ENCODE assay signal across 16 cellular contexts in the genomic region with DNA sequence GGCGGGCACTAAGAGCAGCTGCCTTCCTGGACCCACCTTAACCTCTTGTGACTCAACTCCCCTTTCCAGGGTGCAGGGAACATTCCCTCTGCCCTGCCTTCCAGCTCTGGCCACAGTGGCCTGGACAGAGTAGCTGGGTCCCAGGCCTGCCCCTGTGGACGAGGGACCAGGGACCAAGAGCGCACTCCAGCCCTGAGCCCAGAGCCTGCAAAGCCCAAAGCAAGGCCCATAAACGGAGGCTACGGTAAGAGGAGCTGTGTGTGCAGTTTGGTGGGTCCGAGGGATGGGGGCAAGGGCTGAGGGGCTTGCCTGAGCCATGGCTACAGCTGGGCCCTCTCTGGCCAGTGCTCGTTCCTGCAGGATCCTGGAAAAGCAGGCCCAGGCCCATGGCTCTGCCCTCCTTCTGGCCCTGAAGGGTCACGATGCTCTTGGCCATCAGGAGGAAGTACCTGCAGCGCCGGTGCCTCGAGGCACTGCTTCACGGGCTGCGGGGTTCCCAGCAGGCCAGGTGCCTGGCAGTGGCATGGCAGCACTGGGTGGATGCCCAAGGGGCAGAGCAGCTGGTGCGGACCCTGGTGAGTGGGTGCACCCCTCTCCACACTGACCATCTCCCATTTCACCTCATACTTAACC. TPM values are rescaled to one million over a fixed set of nuclear protein-coding genes. Genes with fewer than 3 reads are reported as not detected.
DNase-seq lines count a peak whose midpoint lies in the region; ATAC-seq, FAIRE-seq and TF ChIP-seq lines count a peak whose summit lies in the region.
"Had no signal": no experiment of that assay in that cellular context is flagged by ENCODE, and none has a peak within 500 bp of the region (broad histone marks: within the 10 kb centered on the region; RNA-seq: fewer than 3 reads in every experiment).

No MANE protein-coding gene starts in this region.

- FAIRE-seq in GM19239 (lab: Jason Lieb, UNC), result no peak

- H3K9me3 ChIP-seq in gastroesophageal sphincter, result no peaks in the 10 kb centered on the region
- H3K9me3 ChIP-seq in osteoblast (ENCODE audit: low read depth, low read length), result no peaks in the 10 kb centered on the region
- no peaks in the 10 kb centered on the region for H3K9me3 ChIP-seq in tibial nerve

- H3K27ac ChIP-seq in gastroesophageal sphincter (peak overlapping the region; percentile 19 to 95 (median 90)), osteoblast (ENCODE audit: low read depth, low read length) (no peak overlapping the region), tibial nerve (peak overlapping the region; percentile 91 to 98 (median 94))
- H3K27ac ChIP-seq: SJSA1 had no signal

- H2AFZ ChIP-seq in osteoblast (ENCODE audit: low read length), result peak overlapping the region; percentile 81

- H3K9me3 Mint-ChIP-seq in WTC11, result no peaks in the 10 kb centered on the region
- H3K9me3 Mint-ChIP-seq: activated CD4-positive, alpha-beta T cell treated with anti-CD3 and anti-CD28 coated beads, Interleukin-2, amount 10 ng/mL, durations not matched to agents 24 days and 14 days; activated naive CD4-positive, alpha-beta T cell treated with anti-CD3 and anti-CD28 coated beads for 36 hours; naive thymus-derived CD4-positive, alpha-beta T cell had no signal

- H3K4me3 ChIP-seq in gastroesophageal sphincter (no peak overlapping the region), osteoblast (ENCODE audit: insufficient read depth, low read length) (no peak overlapping the region), tibial nerve (no peak overlapping the region)
- H3K4me3 ChIP-seq: SJSA1 had no signal

- H3K27ac Mint-ChIP-seq in WTC11, result peak overlapping the region; percentile 70; the same call in 1 of the 2 replicates
- H3K27ac Mint-ChIP-seq: activated CD4-positive, alpha-beta T cell treated with anti-CD3 and anti-CD28 coated beads, Interleukin-2, amount 10 ng/mL, durations not matched to agents 24 days and 14 days; activated naive CD4-positive, alpha-beta T cell treated with anti-CD3 and anti-CD28 coated beads for 36 hours had no signal

- no peak for DNase-seq in WTC11 (ENCODE audit: low spot score)
- peak; percentile 55 for DNase-seq in osteoblast (ENCODE audit: insufficient read length, low spot score, missing footprints)
- no peak for DNase-seq in tibial nerve (ENCODE audit: low spot score in 2 of 2)
- no peak for DNase-seq in omental fat pad (ENCODE audit: low spot score)
- DNase-seq in GM19239 (ENCODE audit: insufficient read length, low spot score), result no peak
- DNase-seq: activated CD4-positive, alpha-beta T cell treated with anti-CD3 and anti-CD28 coated beads, Interleukin-2, amount 10 ng/mL, durations not matched to agents 24 days and 14 days; activated naive CD4-positive, alpha-beta T cell treated with anti-CD3 and anti-CD28 coated beads for 36 hours; effector CD8-positive, alpha-beta T cell; naive thymus-derived CD4-positive, alpha-beta T cell; NCI-H524; stimulated activated CD4-positive, alpha-beta T cell treated with anti-CD3 and anti-CD28 coated beads, Interleukin-4, amount 100 ng/mL, for 1 hour had no signal

- ATAC-seq in WTC11 (peak; percentile 6), gastroesophageal sphincter (no peak), HG03175 (IDR thresholded peaks at IDR 0.05; ENCODE audit: unreplicated experiment) (no peak), omental fat pad (ENCODE audit: low FRiP score) (no peak), HG03457 (IDR thresholded peaks at IDR 0.05; ENCODE audit: unreplicated experiment) (no peak)
- ATAC-seq: naive thymus-derived CD4-positive, alpha-beta T cell had no signal

- 63% methylated on average over 3 of the region's 14 CpGs; no CpG with 5 or more reads in 1 of the 2 donors for WGBS in gastroesophageal sphincter (ENCODE audit: low coverage in 1 of 2), 2 donors
- 61 to 66% methylated on average over 9 to 14 of the region's 14 CpGs for WGBS in tibial nerve, 2 donors

- TF ChIP-seq POLR2A in gastroesophageal sphincter (IDR thresholded peaks at IDR 0.05) (no peak), tibial nerve (IDR thresholded peaks at IDR 0.05) (peak in 1 of 2 donors; percentile 23)

- H3K27me3 Mint-ChIP-seq in WTC11 (ENCODE audit: low read depth), result no peaks in the 10 kb centered on the region
- H3K27me3 Mint-ChIP-seq: activated CD4-positive, alpha-beta T cell treated with anti-CD3 and anti-CD28 coated beads, Interleukin-2, amount 10 ng/mL, durations not matched to agents 24 days and 14 days; naive thymus-derived CD4-positive, alpha-beta T cell had no signal

- H3K36me3 ChIP-seq in gastroesophageal sphincter, result peaks cover 0 to 28% of the 10 kb centered on the region in 2 donors
- H3K36me3 ChIP-seq in osteoblast (ENCODE audit: insufficient read depth, low read length), result peaks cover 13% of the 10 kb centered on the region
- H3K36me3 ChIP-seq in tibial nerve, result peaks cover 0 to 27% (median 0%) of the 10 kb centered on the region in 3 donors
- H3K36me3 ChIP-seq: SJSA1 had no signal

- CTCF ChIA-PET in WTC11 (lab: Charles Lee), result interaction anchor here (0.9 to 4.5 kb wide), 14 partner anchors 10 to 215 kb away, joined by 3 to 98 read pairs (median 4); a partner anchor contains a TSS

- H3K4me2 ChIP-seq in osteoblast (ENCODE audit: insufficient read depth, low read length), result peak overlapping the region; percentile 76

- TF ChIP-seq EP300 in gastroesophageal sphincter (IDR thresholded peaks at IDR 0.05), result no peak
- no peak for TF ChIP-seq EP300 in tibial nerve (IDR thresholded peaks at IDR 0.05)

- H3K4me1 ChIP-seq in gastroesophageal sphincter (peaks cover 0 to 85% (median 66%) of the 10 kb centered on the region in 3 donors), osteoblast (ENCODE audit: insufficient read depth, low read length) (peaks cover 23% of the 10 kb centered on the region), tibial nerve (peaks cover 0 to 86% (median 68%) of the 10 kb centered on the region in 4 donors)

- H3K79me2 ChIP-seq in osteoblast (ENCODE audit: insufficient read depth, low read length), result no peaks in the 10 kb centered on the region

- peaks cover 32% of the 10 kb centered on the region for H3K4me1 Mint-ChIP-seq in WTC11

- POLR2A ChIA-PET in WTC11 (lab: Charles Lee), result interaction anchor here (0.7 to 1.8 kb wide), 6 partner anchors 10 to 122 kb away, joined by 3 to 11 read pairs (median 4); a partner anchor contains a TSS

- peaks cover 20% of the 10 kb centered on the region; the same call in 1 of the 2 replicates for H3K36me3 Mint-ChIP-seq in WTC11

- no peaks in the 10 kb centered on the region for H3K27me3 ChIP-seq in gastroesophageal sphincter
- H3K27me3 ChIP-seq in osteoblast (ENCODE audit: insufficient read depth, low read length), result no peaks in the 10 kb centered on the region
- no peaks in the 10 kb centered on the region for H3K27me3 ChIP-seq in tibial nerve
- H3K27me3 ChIP-seq: SJSA1 had no signal

- no peak for TF ChIP-seq CTCF in WTC11 (IDR thresholded peaks at IDR 0.05)
- TF ChIP-seq CTCF in gastroesophageal sphincter (IDR thresholded peaks at IDR 0.05), result no peak
- no peak for TF ChIP-seq CTCF in osteoblast (IDR thresholded peaks at IDR 0.05; ENCODE audit: extremely low read depth, low read depth, low read length)
- TF ChIP-seq CTCF in tibial nerve (IDR thresholded peaks at IDR 0.05), result no peak
- no peak for TF ChIP-seq CTCF in omental fat pad (IDR thresholded peaks at IDR 0.05)

- H3K4me3 Mint-ChIP-seq in WTC11, result no peak overlapping the region
- H3K4me3 Mint-ChIP-seq: activated CD4-positive, alpha-beta T cell treated with anti-CD3 and anti-CD28 coated beads, Interleukin-2, amount 10 ng/mL, durations not matched to agents 24 days and 14 days; activated naive CD4-positive, alpha-beta T cell treated with anti-CD3 and anti-CD28 coated beads for 36 hours; naive thymus-derived CD4-positive, alpha-beta T cell had no signal

- no peaks in the 10 kb centered on the region for H4K20me1 ChIP-seq in osteoblast (ENCODE audit: insufficient read depth, low read length)

TF ChIP-seq in WTC11, 78 proteins besides CTCF, POLR2A, EP300 and RAD21:
- peak; percentile 99 for TF ChIP-seq ZNF121 (CRISPR knock-in tag; IDR thresholded peaks at IDR 0.05)
- no peak for TF ChIP-seq TCF7 (CRISPR knock-in tag; IDR thresholded peaks at IDR 0.05; ENCODE audit: low read depth)

RNA-seq across cellular contexts. Expression of a gene that starts 17.8 kb away (rescaled TPM):
- 19.4 to 23.4 TPM (median 22.6 TPM) in 3 replicates for total RNA-seq in WTC11 (2021)
- total RNA-seq in gastroesophageal sphincter, result 10 to 100 TPM; 18.6 to 46.7 (median 27.9) TPM
- 32.6 and 34.5 TPM in 2 replicates for total RNA-seq in osteoblast
- 10 to 100 TPM; 61.2 to 93.9 (median 69.9) TPM for total RNA-seq in tibial nerve
- 10 to 100 TPM; 28.9 to 44.8 (median 36.0) TPM for total RNA-seq in omental fat pad

RNA-seq across cellular contexts. Expression of a gene that starts 18.1 kb away (rescaled TPM):
- total RNA-seq in WTC11 (2021), result 20.0 to 22.3 TPM (median 20.8 TPM) in 3 replicates
- 10 to 100 TPM; 12.8 to 23.8 (median 18.3) TPM for total RNA-seq in gastroesophageal sphincter
- 21.0 and 22.4 TPM in 2 replicates for total RNA-seq in osteoblast
- 10 to 100 TPM; 24.3 to 30.3 (median 25.6) TPM for total RNA-seq in tibial nerve
- 10 to 100 TPM; 14.4 to 20.4 (median 18.0) TPM for total RNA-seq in omental fat pad

RNA-seq across cellular contexts. Expression of a gene that starts 25.9 kb away (rescaled TPM):
- 1.2 to 3.1 TPM (median 2.8 TPM) in 3 replicates for total RNA-seq in WTC11 (2021)
- 1 to 10 TPM in 2 of 4 donors, under 1 TPM in 2; 0.35 to 1.4 (median 0.75) TPM for total RNA-seq in gastroesophageal sphincter
- total RNA-seq in osteoblast, result under 0.01 TPM in 1 of 2 replicates, not detected in the other
- 10 to 100 TPM in 1 of 4 donors, 1 to 10 TPM in 2, not detected in 1; 4.4 to 13.8 (median 5.1) TPM for total RNA-seq in tibial nerve
- 1 to 10 TPM in 1 of 4 donors, under 1 TPM in 1, not detected in 2; 0.72 to 2.0 TPM for total RNA-seq in omental fat pad
- total RNA-seq: activated CD4-positive, alpha-beta T cell treated with anti-CD3 and anti-CD28 coated beads, Interleukin-2, amount 10 ng/mL, durations not matched to agents 24 days and 14 days; activated naive CD4-positive, alpha-beta T cell treated with anti-CD3 and anti-CD28 coated beads for 36 hours; SJSA1 had no signal

RNA-seq across cellular contexts. Expression of a gene that starts 52.0 kb away (rescaled TPM):
- total RNA-seq in WTC11 (2021) (81.6 to 102 TPM (median 101 TPM) in 3 replicates), gastroesophageal sphincter (10 to 100 TPM; 32.2 to 56.4 (median 40.5) TPM), osteoblast (47.7 and 56.5 TPM in 2 replicates), tibial nerve (100 to 1,000 TPM in 1 of 4 donors, 10 to 100 TPM in 3; 35.6 to 118 (median 76.0) TPM), omental fat pad (10 to 100 TPM; 35.1 to 93.1 (median 64.2) TPM)

RNA-seq across cellular contexts. Expression of a gene that starts 59.7 kb away (rescaled TPM):
- total RNA-seq in WTC11 (2021) (not detected in 3 replicates), gastroesophageal sphincter (under 1 TPM in 1 of 4 donors, not detected in 3; 0.93 TPM), osteoblast (not detected in 2 replicates), tibial nerve (1 to 10 TPM in 1 of 4 donors, not detected in 3; 3.0 TPM), omental fat pad (not detected)
- total RNA-seq: activated CD4-positive, alpha-beta T cell treated with anti-CD3 and anti-CD28 coated beads, Interleukin-2, amount 10 ng/mL, durations not matched to agents 24 days and 14 days; activated naive CD4-positive, alpha-beta T cell treated with anti-CD3 and anti-CD28 coated beads for 36 hours; naive thymus-derived CD4-positive, alpha-beta T cell; SJSA1; ureter had no signal
